Comparison of ENCODE assay signal across 23 cellular contexts in genomic region chr20:23867152-23867776, GRCh38. TPM values are rescaled to one million over a fixed set of nuclear protein-coding genes. Genes with fewer than 3 reads are reported as not detected.
A peak's percentile ranks its signal among the peaks of the same experiment; 100 is the strongest.
DNase-seq lines count a peak whose midpoint lies in the region; ATAC-seq, FAIRE-seq and TF ChIP-seq lines count a peak whose summit lies in the region.
"Had no signal": no experiment of that assay in that cellular context is flagged by ENCODE, and none has a peak within 500 bp of the region (broad histone marks: within the 10 kb centered on the region; RNA-seq: fewer than 3 reads in every experiment).

No MANE protein-coding gene starts in this region.

- DNase-seq in HepG2 (ENCODE audit: low spot score): no peak
- no peak for DNase-seq in right lobe of liver
- peak; percentile 34 for DNase-seq in WTC11 (ENCODE audit: low spot score)
- DNase-seq in iPS-NIHi11 (ENCODE audit: low spot score): peak; percentile 25
- DNase-seq in left colon: no peak
- DNase-seq in cerebellar cortex (ENCODE audit: low spot score): no peak
- DNase-seq in nucleus accumbens (lab: John Stamatoyannopoulos, UW): no peak
- DNase-seq: 8988T, DMS53, EL, GF-D8, KBM-7, NCI-H1105, NCI-H146, NCI-H2029, NCI-H226, NCI-H510A treated with DMSO at 0.1 percent for 48 hours, NCI-H748 treated with DMSO at 0.1 percent for 48 hours, Peyer's patch had no signal

- in situ Hi-C loops in HepG2 (cut with HindIII; ENCODE audit: extremely low pct_ligation_motif_present, low pct_unique_long_range_greater_than_20kb): no loop called here

- no TSS peak for BruUV-seq in HepG2 (replicated peaks; lab: Mats Ljungman, UMichigan)

- TF ChIP-seq EP300 in HepG2 (IDR thresholded peaks at IDR 0.05; ENCODE audit: low read depth in 2 of 2, low read length in 2 of 2) (no peak), HepG2 (CRISPR knock-in tag; IDR thresholded peaks at IDR 0.05; ENCODE audit: borderline replicate concordance) (no peak)

- 12% methylated on average over 9 of the region's 9 CpGs for WGBS in HepG2 (ENCODE audit: low lambda C conversion rate)
- 29% methylated on average over 9 of the region's 9 CpGs for WGBS in right lobe of liver (ENCODE audit: insufficient coverage, low coverage, low lambda C conversion rate, missing lambda C conversion rate)

- 0 out of 2 replicates have a peak overlapping the region, but pooled peaks have one; percentile 25 for H3K27ac Mint-ChIP-seq in WTC11

- H3K9me3 ChIP-seq in HepG2 (ENCODE audit: low read length) (no peaks in the 10 kb centered on the region), right lobe of liver (no peaks in the 10 kb centered on the region)
- H3K9me3 ChIP-seq: HAP-1, Peyer's patch had no signal

- no peaks in the 10 kb centered on the region for H4K20me1 ChIP-seq in HepG2 (ENCODE audit: insufficient read depth, low read length)

- no peak overlapping the region for H3K4me2 ChIP-seq in HepG2 (ENCODE audit: low read depth, low read length)

- H3K4me3 ChIP-seq in HepG2 (replicated peaks in 1 of 3; ENCODE audit: insufficient read depth in 1 of 3, low read depth in 2 of 3, low read length in 3 of 3): no peak overlapping the region
- no peak overlapping the region for H3K4me3 ChIP-seq in right lobe of liver
- H3K4me3 ChIP-seq: HAP-1, Peyer's patch had no signal

- CTCF ChIA-PET in HepG2 (lab: Yijun Ruan, JAX; ENCODE audit: low intra/inter-chr PET ratio, low total read pairs) (no interaction called here), WTC11 (lab: Charles Lee) (no interaction called here)

- H3K4me1 Mint-ChIP-seq in WTC11: peaks cover 59% of the 10 kb centered on the region

- peaks cover 12% of the 10 kb centered on the region for H3K9me3 Mint-ChIP-seq in WTC11

- peaks cover 4% of the 10 kb centered on the region for H3K27me3 Mint-ChIP-seq in WTC11 (ENCODE audit: low read depth)

- no peak overlapping the region for H3K9ac ChIP-seq in HepG2 (ENCODE audit: insufficient read depth, low read depth, low read length)

- H3K79me2 ChIP-seq in HepG2 (ENCODE audit: insufficient read depth, low read length): no peaks in the 10 kb centered on the region

- POLR2A ChIA-PET in HepG2 (lab: Yijun Ruan, JAX) (no interaction called here), WTC11 (lab: Charles Lee) (no interaction called here)

- H3K36me3 ChIP-seq in HepG2 (replicated peaks in 1 of 2; ENCODE audit: control insufficient read depth in 1 of 2, insufficient read depth in 2 of 2, low read length in 2 of 2) (no peaks in the 10 kb centered on the region), right lobe of liver (no peaks in the 10 kb centered on the region)
- H3K36me3 ChIP-seq: HAP-1, Peyer's patch had no signal

- no peak for TF ChIP-seq CTCF in HepG2 (CRISPR knock-in tag; IDR thresholded peaks at IDR 0.05)
- no peak for TF ChIP-seq CTCF in right lobe of liver (IDR thresholded peaks at IDR 0.05)
- no peak for TF ChIP-seq CTCF in WTC11 (IDR thresholded peaks at IDR 0.05)

- ATAC-seq in HepG2: no peak
- no peak for ATAC-seq in right lobe of liver
- ATAC-seq in WTC11: peak; percentile 81
- ATAC-seq in left colon: no peak
- no peak for ATAC-seq in GM21717 (IDR thresholded peaks at IDR 0.05; ENCODE audit: unreplicated experiment)

- H2AFZ ChIP-seq in HepG2 (ENCODE audit: low read length): no peak overlapping the region

- H3K27me3 ChIP-seq in HepG2 (ENCODE audit: control insufficient read depth in 1 of 2, insufficient read depth in 2 of 2, low read length in 2 of 2): no peaks in the 10 kb centered on the region; a peak in 2 of 5 replicates
- H3K27me3 ChIP-seq in right lobe of liver: no peaks in the 10 kb centered on the region
- H3K27me3 ChIP-seq: Peyer's patch had no signal

- H3K27ac ChIP-seq in HepG2 (ENCODE audit: extremely low read length, insufficient read depth, low read length) (no peak overlapping the region), right lobe of liver (no peak overlapping the region)
- H3K27ac ChIP-seq: Peyer's patch had no signal

- H3K4me3 Mint-ChIP-seq in WTC11: no peak overlapping the region

- intact Hi-C loops in HepG2 (cut with micrococcal nuclease; ENCODE audit: unreplicated experiment): no loop called here
- intact Hi-C loops in right lobe of liver (cut with DNase I): no loop called here
- intact Hi-C loops in left colon (cut with DNase I, micrococcal nuclease): no loop called here

- TF ChIP-seq RAD21 in HepG2 (CRISPR knock-in tag; IDR thresholded peaks at IDR 0.05): no peak

- FAIRE-seq in HepG2 (lab: Jason Lieb, UNC): no peak
- FAIRE-seq: D721Med had no signal

- H3K36me3 Mint-ChIP-seq in WTC11: peaks cover 5% of the 10 kb centered on the region; the same call in 1 of the 2 replicates

- no peaks in the 10 kb centered on the region for H3K4me1 ChIP-seq in HepG2 (ENCODE audit: insufficient read depth, low read length)
- H3K4me1 ChIP-seq in right lobe of liver: no peaks in the 10 kb centered on the region
- H3K4me1 ChIP-seq: Peyer's patch had no signal

- TF ChIP-seq POLR2A in HepG2 (IDR thresholded peaks at IDR 0.05; ENCODE audit: insufficient read depth in 1 of 2, low read depth in 2 of 2, low read length in 2 of 2) (no peak), right lobe of liver (IDR thresholded peaks at IDR 0.05) (no peak)

TF ChIP-seq in HepG2, 621 proteins besides CTCF, POLR2A, EP300 and RAD21 (continues in another document):
- TF ChIP-seq ZNF343 (CRISPR knock-in tag; IDR thresholded peaks at IDR 0.05) (no peak), NR2F1 (CRISPR knock-in tag; IDR thresholded peaks at IDR 0.05) (no peak)

TF ChIP-seq in WTC11, 78 proteins besides CTCF, POLR2A, EP300 and RAD21 (continues in another document):
- TF ChIP-seq EMX1 (CRISPR knock-in tag; IDR thresholded peaks at IDR 0.05): no peak
- TF ChIP-seq USF1 (CRISPR knock-in tag; IDR thresholded peaks at IDR 0.05): 0 out of 2 replicates have a peak, but pooled peaks have one; percentile 18
- no peak for TF ChIP-seq IRF2 (CRISPR knock-in tag; IDR thresholded peaks at IDR 0.05; ENCODE audit: borderline replicate concordance, low read depth)
- TF ChIP-seq KAT7 (CRISPR knock-in tag; IDR thresholded peaks at IDR 0.05; ENCODE audit: borderline replicate concordance): no peak

RNA-seq across cellular contexts. Expression of gene CST5, which starts 12.3 kb away (rescaled TPM):
- total RNA-seq in HepG2 (2016; rRNA removed; fragmentation: Illumina TruSeq; extraction: Trizol): not detected in 2 replicates
- not detected in 2 replicates for total RNA-seq in HepG2 (2016; cell fraction: cytosol; rRNA removed; fragmentation: Illumina TruSeq; extraction: Trizol; ENCODE audit: low read depth)
- total RNA-seq in HepG2 (2016; cell fraction: insoluble cytoplasmic fraction; rRNA removed; fragmentation: Illumina TruSeq; extraction: Trizol): 0.27 TPM in 1 of 2 replicates, not detected in the other
- not detected in 2 replicates for total RNA-seq in HepG2 (2016; cell fraction: membrane; rRNA removed; fragmentation: Illumina TruSeq; extraction: Trizol)
- total RNA-seq in HepG2 (2016; cell fraction: nucleus; rRNA removed; fragmentation: Illumina TruSeq; extraction: Trizol): not detected in 2 replicates
- polyA plus RNA-seq in HepG2 (2011; rRNA removed): 0.16 TPM in 1 of 2 replicates, not detected in the other
- 0.09 TPM in 1 of 2 replicates, not detected in the other for polyA plus RNA-seq in HepG2 (2011; cell fraction: cytosol; rRNA removed)
- polyA plus RNA-seq in HepG2 (2011; cell fraction: nucleus; rRNA removed): 0.35 TPM in 1 of 2 replicates, not detected in the other
- polyA plus RNA-seq in HepG2 (2012): 0.20 TPM in 1 of 2 replicates, not detected in the other
- not detected in 2 replicates for polyA plus RNA-seq in HepG2 (2016; cell fraction: cytosol; fragmentation: Illumina TruSeq; extraction: Trizol; ENCODE audit: low read depth)
- not detected in 2 replicates for polyA plus RNA-seq in HepG2 (2016; cell fraction: insoluble cytoplasmic fraction; fragmentation: Illumina TruSeq; extraction: Trizol; ENCODE audit: low read depth)
- polyA plus RNA-seq in HepG2 (2016; cell fraction: membrane; fragmentation: Illumina TruSeq; extraction: Trizol; ENCODE audit: low read depth): not detected in 2 replicates
- not detected in 2 replicates for polyA plus RNA-seq in HepG2 (2016; cell fraction: nucleus; fragmentation: Illumina TruSeq; extraction: Trizol; ENCODE audit: insufficient read depth, low read depth)
- not detected in 2 replicates for polyA minus RNA-seq in HepG2 (2011; rRNA and poly(A)+ RNA removed; ENCODE audit: low replicate concordance)
- polyA minus RNA-seq in HepG2 (2011; cell fraction: cytosol; rRNA and poly(A)+ RNA removed): not detected in 2 replicates
- polyA minus RNA-seq in HepG2 (2011; cell fraction: nucleus; rRNA and poly(A)+ RNA removed): not detected in 2 replicates
- not detected for total RNA-seq in right lobe of liver
- total RNA-seq in WTC11 (2021): not detected in 3 replicates
- not detected for total RNA-seq in left colon
- total RNA-seq: Peyer's patch had no signal
- polyA plus RNA-seq: AG04450 had no signal

RNA-seq across cellular contexts. Expression of gene CST2, which starts 40.7 kb away (rescaled TPM):
- total RNA-seq in HepG2 (2016; rRNA removed; fragmentation: Illumina TruSeq; extraction: Trizol) (not detected in 2 replicates), right lobe of liver (under 1 TPM in 2 of 6 experiments, not detected in 4; 0.50 to 0.80 TPM), WTC11 (2021) (not detected in 3 replicates), left colon (not detected)
- not detected in 2 replicates for total RNA-seq in HepG2 (2016; cell fraction: cytosol; rRNA removed; fragmentation: Illumina TruSeq; extraction: Trizol; ENCODE audit: low read depth)
- total RNA-seq in HepG2 (2016; cell fraction: insoluble cytoplasmic fraction; rRNA removed; fragmentation: Illumina TruSeq; extraction: Trizol): not detected in 2 replicates
- not detected in 2 replicates for total RNA-seq in HepG2 (2016; cell fraction: membrane; rRNA removed; fragmentation: Illumina TruSeq; extraction: Trizol)
- total RNA-seq in HepG2 (2016; cell fraction: nucleus; rRNA removed; fragmentation: Illumina TruSeq; extraction: Trizol): not detected in 2 replicates
- polyA plus RNA-seq in HepG2 (2011; rRNA removed): not detected in 2 replicates
- not detected in 2 replicates for polyA plus RNA-seq in HepG2 (2011; cell fraction: cytosol; rRNA removed)
- not detected in 2 replicates for polyA plus RNA-seq in HepG2 (2011; cell fraction: nucleus; rRNA removed)
- not detected in 2 replicates for polyA plus RNA-seq in HepG2 (2012)
- polyA plus RNA-seq in HepG2 (2016; cell fraction: cytosol; fragmentation: Illumina TruSeq; extraction: Trizol; ENCODE audit: low read depth): not detected in 2 replicates
- polyA plus RNA-seq in HepG2 (2016; cell fraction: insoluble cytoplasmic fraction; fragmentation: Illumina TruSeq; extraction: Trizol; ENCODE audit: low read depth): not detected in 2 replicates
- not detected in 2 replicates for polyA plus RNA-seq in HepG2 (2016; cell fraction: membrane; fragmentation: Illumina TruSeq; extraction: Trizol; ENCODE audit: low read depth)
- polyA plus RNA-seq in HepG2 (2016; cell fraction: nucleus; fragmentation: Illumina TruSeq; extraction: Trizol; ENCODE audit: insufficient read depth, low read depth): not detected in 2 replicates
- not detected in 2 replicates for polyA minus RNA-seq in HepG2 (2011; rRNA and poly(A)+ RNA removed; ENCODE audit: low replicate concordance)
- polyA minus RNA-seq in HepG2 (2011; cell fraction: cytosol; rRNA and poly(A)+ RNA removed): not detected in 2 replicates
- not detected in 2 replicates for polyA minus RNA-seq in HepG2 (2011; cell fraction: nucleus; rRNA and poly(A)+ RNA removed)
- total RNA-seq: Peyer's patch had no signal
- polyA plus RNA-seq: AG04450 had no signal

Comparison
In these comparisons a context has a peak if more than half of its experiments do, and no peak if none do; other contexts are left out.
1. DNase-seq: peak in WTC11 (single experiment) and iPS-NIHi11 (single experiment); none in HepG2 (single experiment), right lobe of liver (0 of 3), left colon (0 of 2), cerebellar cortex (single experiment) and nucleus accumbens (0 of 56).
2. Of the 50 proteins assayed by ChIP-seq in both HepG2 and WTC11: peak only in HepG2: none; only in WTC11: FOXP4, MAX and USF2; in both: none; in neither: 47.